15 cellular contexts compared by ENCODE assay signal in genomic region chr16:239948-240277, GRCh38. TPM values are rescaled to one million over a fixed set of nuclear protein-coding genes. Genes with fewer than 3 reads are reported as not detected.
DNase-seq lines count a peak whose midpoint lies in the region; ATAC-seq, FAIRE-seq and TF ChIP-seq lines count a peak whose summit lies in the region.
"Had no signal": no experiment of that assay in that cellular context is flagged by ENCODE, and none has a peak within 500 bp of the region (broad histone marks: within the 10 kb centered on the region; RNA-seq: fewer than 3 reads in every experiment).

No MANE protein-coding gene starts in this region.

- ATAC-seq in activated T-helper 17 cell treated with anti-CD3 and anti-CD28 coated beads, Interleukin-2, amount 50 U/mL, for 72 hours (replicated peaks), result no peak

- DNase-seq in A673 (ENCODE audit: low spot score), result no peak
- DNase-seq in MV-4-11 (lab: John Stamatoyannopoulos, UW), result peak; percentile 47
- peak; percentile 5 for DNase-seq in fibroblast of peridontal ligament (ENCODE audit: extremely low read depth)
- DNase-seq in NCI-H1930 (lab: John Stamatoyannopoulos, UW), result no peak
- DNase-seq in NAMALWA (ENCODE audit: low spot score), result no peak
- no peak for DNase-seq in frontal cortex (ENCODE audit: low spot score in 2 of 2)
- DNase-seq: activated CD4-positive, alpha-beta T cell treated with anti-CD3 and anti-CD28 coated beads, Interleukin-2, amount 50 U/mL, for 4 hours; AML-193; effector CD8-positive, alpha-beta T cell; NCI-H1048; NCI-H526 treated with DMSO at 0.1 percent for 48 hours had no signal

- H3K36me3 Mint-ChIP-seq in activated T-helper 17 cell treated with anti-CD3 and anti-CD28 coated beads, Interleukin-2, amount 50 U/mL, for 72 hours (ENCODE audit: low read depth), result no peaks in the 10 kb centered on the region

- no peak for TF ChIP-seq CTCF in A673 (conservative IDR thresholded peaks at IDR 0.05; ENCODE audit: low read depth, low read length)
- no peak for TF ChIP-seq CTCF in neutrophil (IDR thresholded peaks at IDR 0.05)

- H3K27ac Mint-ChIP-seq in activated T-helper 17 cell treated with anti-CD3 and anti-CD28 coated beads, Interleukin-2, amount 50 U/mL, for 72 hours, result no peak overlapping the region
- H3K27ac Mint-ChIP-seq: activated naive CD4-positive, alpha-beta T cell treated with anti-CD3 and anti-CD28 coated beads, Interleukin-2, amount 50 U/mL, for 24 hours had no signal

- no TSS peak for BruUV-seq in A673 (replicated peaks; lab: Mats Ljungman, UMichigan)

- CTCF ChIA-PET in A673 (lab: Charles Lee), result no interaction called here

- no peak for FAIRE-seq in frontal cortex (lab: Jason Lieb, UNC)
- FAIRE-seq: islet of Langerhans had no signal

- peaks cover 3% of the 10 kb centered on the region for H3K4me1 Mint-ChIP-seq in activated T-helper 17 cell treated with anti-CD3 and anti-CD28 coated beads, Interleukin-2, amount 50 U/mL, for 72 hours

- H3K36me3 ChIP-seq in A673 (ENCODE audit: insufficient read depth, low read length, poor library complexity, severe bottlenecking) (no peaks in the 10 kb centered on the region), neutrophil (no peaks in the 10 kb centered on the region)

- H3K4me3 ChIP-seq in A673 (ENCODE audit: low read depth, low read length, poor library complexity, severe bottlenecking) (no peak overlapping the region), neutrophil (ENCODE audit: low read depth in 1 of 2, low read length in 1 of 2) (no peak overlapping the region)

- POLR2A ChIA-PET in A673 (lab: Charles Lee; ENCODE audit: low non-redundant PET), result interaction anchor here (0.6 kb wide), 1 partner anchor 102 kb away, joined by 4 read pairs; no protein-coding TSS in a partner anchor

- H3K4me3 Mint-ChIP-seq in activated T-helper 17 cell treated with anti-CD3 and anti-CD28 coated beads, Interleukin-2, amount 50 U/mL, for 72 hours, result no peak overlapping the region
- H3K4me3 Mint-ChIP-seq: activated naive CD4-positive, alpha-beta T cell treated with anti-CD3 and anti-CD28 coated beads, Interleukin-2, amount 50 U/mL, for 24 hours had no signal

- H3K27ac ChIP-seq in A673 (ENCODE audit: low read depth, low read length, poor library complexity, severe bottlenecking) (peak overlapping the region; percentile 4), neutrophil (peak overlapping the region; percentile 17)

- H3K9me3 ChIP-seq in A673 (ENCODE audit: low read depth, low read length, poor library complexity, severe bottlenecking) (no peaks in the 10 kb centered on the region), neutrophil (no peaks in the 10 kb centered on the region)

- H3K4me1 ChIP-seq in A673 (ENCODE audit: insufficient read depth, low read length, poor library complexity, severe bottlenecking) (no peaks in the 10 kb centered on the region), neutrophil (ENCODE audit: control insufficient read depth in 1 of 2, insufficient read depth in 1 of 2, low read depth in 1 of 2, low read length in 1 of 2) (peaks cover 18 to 32% of the 10 kb centered on the region in 2 experiments)

- H3K27me3 Mint-ChIP-seq in activated T-helper 17 cell treated with anti-CD3 and anti-CD28 coated beads, Interleukin-2, amount 50 U/mL, for 72 hours, result no peaks in the 10 kb centered on the region
- H3K27me3 Mint-ChIP-seq: activated naive CD4-positive, alpha-beta T cell treated with anti-CD3 and anti-CD28 coated beads, Interleukin-2, amount 50 U/mL, for 24 hours had no signal

- H3K27me3 ChIP-seq in A673 (replicated peaks; ENCODE audit: insufficient read depth, low read depth, low read length, poor library complexity) (no peaks in the 10 kb centered on the region), neutrophil (no peaks in the 10 kb centered on the region)

- H3K9me3 Mint-ChIP-seq in activated T-helper 17 cell treated with anti-CD3 and anti-CD28 coated beads, Interleukin-2, amount 50 U/mL, for 72 hours, result no peaks in the 10 kb centered on the region
- H3K9me3 Mint-ChIP-seq: activated naive CD4-positive, alpha-beta T cell treated with anti-CD3 and anti-CD28 coated beads, Interleukin-2, amount 50 U/mL, for 24 hours had no signal

- intact Hi-C loops in A673 (cut with micrococcal nuclease; ENCODE audit: unreplicated experiment), result no loop called here

RNA-seq across cellular contexts. Expression of gene FAM234A, which starts 5.3 kb away (rescaled TPM):
- 72.4 and 82.1 TPM in 2 replicates for total RNA-seq in A673 (2021)
- 17.1 TPM for total RNA-seq in frontal cortex
- 1 to 10 TPM; 4.0 to 6.8 TPM for total RNA-seq in activated T-helper 17 cell treated with anti-CD3 and anti-CD28 coated beads, Interleukin-2, amount 50 U/mL, for 72 hours

RNA-seq across cellular contexts. Expression of gene LUC7L, which starts 10.7 kb away (rescaled TPM):
- total RNA-seq in A673 (2021) (128 and 152 TPM in 2 replicates), frontal cortex (75.0 TPM)
- total RNA-seq in activated T-helper 17 cell treated with anti-CD3 and anti-CD28 coated beads, Interleukin-2, amount 50 U/mL, for 72 hours, result 10 to 100 TPM; 54.8 to 65.4 TPM

RNA-seq across cellular contexts. Expression of gene RGS11, which starts 35.8 kb away (rescaled TPM):
- total RNA-seq in A673 (2021) (not detected in 2 replicates), frontal cortex (6.5 TPM)
- total RNA-seq in activated T-helper 17 cell treated with anti-CD3 and anti-CD28 coated beads, Interleukin-2, amount 50 U/mL, for 72 hours, result under 1 TPM in 1 of 2 donors, not detected in 1; 0.11 TPM

RNA-seq across cellular contexts. Expression of gene ARHGDIG, which starts 40.5 kb away (rescaled TPM):
- total RNA-seq in A673 (2021) (0.41 and 0.48 TPM in 2 replicates), frontal cortex (51.4 TPM)
- total RNA-seq in activated T-helper 17 cell treated with anti-CD3 and anti-CD28 coated beads, Interleukin-2, amount 50 U/mL, for 72 hours, result not detected

RNA-seq across cellular contexts. Expression of gene PDIA2, which starts 43.1 kb away (rescaled TPM):
- 0.46 TPM in 1 of 2 replicates, not detected in the other for total RNA-seq in A673 (2021)
- 11.4 TPM for total RNA-seq in frontal cortex
- total RNA-seq in activated T-helper 17 cell treated with anti-CD3 and anti-CD28 coated beads, Interleukin-2, amount 50 U/mL, for 72 hours, result not detected

Comparison
In these comparisons a context has a peak if more than half of its experiments do, and no peak if none do; other contexts are left out.
1. DNase-seq: peak in MV-4-11 (single experiment) and fibroblast of peridontal ligament (single experiment); none in A673 (single experiment), NCI-H1930 (0 of 2), NAMALWA (single experiment) and frontal cortex (0 of 2).